Comparison of ENCODE assay signal across 20 cellular contexts in genomic region chr11:96217206-96217605, GRCh38.
A peak's percentile ranks its signal among the peaks of the same experiment; 100 is the strongest.
DNase-seq lines count a peak whose midpoint lies in the region; ATAC-seq and TF ChIP-seq lines count a peak whose summit lies in the region.
"Had no signal": no experiment of that assay in that cellular context is flagged by ENCODE, and none has a peak within 500 bp of the region (broad histone marks: within the 10 kb centered on the region; RNA-seq: fewer than 3 reads in every experiment).

No MANE protein-coding gene starts in this region.

- H3K36me3 Mint-ChIP-seq in activated T-cell treated with anti-CD3 and anti-CD28 coated beads, Interleukin-2, amount 50 U/mL, for 24 hours (ENCODE audit: low read depth): peaks cover 21% of the 10 kb centered on the region
- peaks cover 8% of the 10 kb centered on the region for H3K36me3 Mint-ChIP-seq in T-cell
- peaks cover 4% of the 10 kb centered on the region for H3K36me3 Mint-ChIP-seq in effector memory CD8-positive, alpha-beta T cell (ENCODE audit: insufficient read depth)

- 89 to 96% (median 95%) methylated on average over 5 of the region's 5 CpGs for WGBS in spleen, 5 donors

- no peak overlapping the region for H3K4me3 ChIP-seq in spleen
- H3K4me3 ChIP-seq: gastrocnemius medialis had no signal

- CTCF ChIA-PET in T-cell (lab: Charles Lee): interaction anchor here in 1 of 2 donors (0.6 kb wide), 1 partner anchor 525 kb away, joined by 3 read pairs; no protein-coding TSS in a partner anchor

- H3K27ac Mint-ChIP-seq in activated T-cell treated with anti-CD3 and anti-CD28 coated beads, Interleukin-2, amount 50 U/mL, for 24 hours: peak overlapping the region; percentile 98
- peak overlapping the region; percentile 89 to 97 for H3K27ac Mint-ChIP-seq in T-cell
- peak overlapping the region; percentile 95 to 96 for H3K27ac Mint-ChIP-seq in effector memory CD8-positive, alpha-beta T cell
- H3K27ac Mint-ChIP-seq: type B pancreatic cell had no signal

- no peaks in the 10 kb centered on the region for H3K36me3 ChIP-seq in spleen
- H3K36me3 ChIP-seq: gastrocnemius medialis had no signal

- no peaks in the 10 kb centered on the region for H3K27me3 ChIP-seq in spleen (replicated peaks in 1 of 7)
- H3K27me3 ChIP-seq: gastrocnemius medialis had no signal

- POLR2A ChIA-PET in T-cell (lab: Charles Lee): interaction anchor here (0.5 to 1.4 kb wide), 3 partner anchors 95 to 201 kb away, joined by 3 to 4 read pairs (median 4); no protein-coding TSS in a partner anchor

- TF ChIP-seq CTCF in spleen (IDR thresholded peaks at IDR 0.05 in 8 of 11, conservative IDR thresholded peaks at IDR 0.05 in 3 of 11) (no peak), GM10266 (IDR thresholded peaks at IDR 0.05; ENCODE audit: control insufficient read depth, insufficient read depth, low read depth, missing control alignments) (no peak)

- TF ChIP-seq POLR2A in spleen (IDR thresholded peaks at IDR 0.05): no peak

- no peaks in the 10 kb centered on the region for H3K9me3 ChIP-seq in spleen
- H3K9me3 ChIP-seq: Caco-2, gastrocnemius medialis had no signal

- H3K4me3 Mint-ChIP-seq in activated T-cell treated with anti-CD3 and anti-CD28 coated beads, Interleukin-2, amount 50 U/mL, for 24 hours: no peak overlapping the region
- peak overlapping the region in 1 of 3 donors; percentile 69 for H3K4me3 Mint-ChIP-seq in T-cell
- H3K4me3 Mint-ChIP-seq in effector memory CD8-positive, alpha-beta T cell: no peak overlapping the region
- H3K4me3 Mint-ChIP-seq: type B pancreatic cell had no signal

- no peaks in the 10 kb centered on the region for H3K9me3 Mint-ChIP-seq in activated T-cell treated with anti-CD3 and anti-CD28 coated beads, Interleukin-2, amount 50 U/mL, for 24 hours
- no peaks in the 10 kb centered on the region for H3K9me3 Mint-ChIP-seq in T-cell
- H3K9me3 Mint-ChIP-seq in effector memory CD8-positive, alpha-beta T cell: no peaks in the 10 kb centered on the region

- peak overlapping the region; percentile 76 to 92 (median 88) for H3K27ac ChIP-seq in spleen
- H3K27ac ChIP-seq: epithelial cell of prostate had no signal

- ATAC-seq in T-cell (replicated peaks in 1 of 4) (no peak), GM19035 (IDR thresholded peaks at IDR 0.05; ENCODE audit: unreplicated experiment) (no peak)
- ATAC-seq in effector memory CD8-positive, alpha-beta T cell (replicated peaks): no peak
- ATAC-seq: gastrocnemius medialis had no signal

- H3K27me3 Mint-ChIP-seq in activated T-cell treated with anti-CD3 and anti-CD28 coated beads, Interleukin-2, amount 50 U/mL, for 24 hours: no peaks in the 10 kb centered on the region
- H3K27me3 Mint-ChIP-seq in T-cell: no peaks in the 10 kb centered on the region
- no peaks in the 10 kb centered on the region for H3K27me3 Mint-ChIP-seq in effector memory CD8-positive, alpha-beta T cell
- H3K27me3 Mint-ChIP-seq: type B pancreatic cell had no signal

- no peak for DNase-seq in activated T-cell treated with anti-CD3 and anti-CD28 coated beads, Interleukin-2, amount 50 U/mL, for 24 hours
- no peak for DNase-seq in activated T-cell treated with anti-CD3 and anti-CD28 coated beads, Interleukin-2, amount 50 U/mL, for 1 hour
- DNase-seq in T-cell: no peak
- no peak for DNase-seq in effector memory CD8-positive, alpha-beta T cell
- no peak for DNase-seq in spleen
- DNase-seq in activated gamma-delta T cell treated with Interleukin-2 at 50 U/mL for 16 hours: no peak
- DNase-seq in GM10266 (ENCODE audit: extremely low spot score): no peak
- DNase-seq: activated CD4-positive, CD25-positive, alpha-beta regulatory T cell; aorta; Caco-2; gastrocnemius medialis; NCI-H2029 treated with DMSO at 0.1 percent for 48 hours; nucleus accumbens; RPMI8226; stimulated activated CD4-positive, alpha-beta T cell treated with anti-CD3 and anti-CD28 coated beads, Interleukin-4, amount 100 ng/mL, for 1 hour; stimulated activated CD8-positive, alpha-beta memory T cell treated with anti-CD3 and anti-CD28 coated beads, Interleukin-4, amount 100 ng/mL, for 48 hours; SW 1271 had no signal

- peaks cover 76 to 100% (median 98%) of the 10 kb centered on the region in 6 donors for H3K4me1 ChIP-seq in spleen

- peaks cover 89% of the 10 kb centered on the region for H3K4me1 Mint-ChIP-seq in activated T-cell treated with anti-CD3 and anti-CD28 coated beads, Interleukin-2, amount 50 U/mL, for 24 hours (ENCODE audit: low read depth)
- H3K4me1 Mint-ChIP-seq in T-cell: peaks cover 93 to 96% (median 93%) of the 10 kb centered on the region in 3 donors
- H3K4me1 Mint-ChIP-seq in effector memory CD8-positive, alpha-beta T cell (ENCODE audit: low read depth in 2 of 2): peaks cover 50 to 73% of the 10 kb centered on the region in 2 donors

- intact Hi-C loops in spleen (cut with DNase I; ENCODE audit: low total_unique reads): no loop called here
